In genomic region chr4:76692761-76693160, GRCh38 we compare ENCODE assay signal across 11 cellular contexts.
"Had no signal": no experiment of that assay in that cellular context is flagged by ENCODE, and none has a peak within 500 bp of the region (broad histone marks: within the 10 kb centered on the region; RNA-seq: fewer than 3 reads in every experiment).

No MANE protein-coding gene starts in this region.

- H3K4me3 Mint-ChIP-seq: activated naive CD4-positive, alpha-beta T cell treated with anti-CD3 and anti-CD28 coated beads for 36 hours; activated naive CD8-positive, alpha-beta T cell treated with anti-CD3 and anti-CD28 coated beads, Interleukin-2, amount 50 U/mL, for 24 hours; activated T-helper 17 cell treated with anti-CD3 and anti-CD28 coated beads, Interleukin-2, amount 50 U/mL, for 72 hours had no signal

- H3K9me3 Mint-ChIP-seq: activated naive CD4-positive, alpha-beta T cell treated with anti-CD3 and anti-CD28 coated beads for 36 hours; activated naive CD8-positive, alpha-beta T cell treated with anti-CD3 and anti-CD28 coated beads, Interleukin-2, amount 50 U/mL, for 24 hours; activated T-helper 17 cell treated with anti-CD3 and anti-CD28 coated beads, Interleukin-2, amount 50 U/mL, for 72 hours had no signal

- H3K36me3 ChIP-seq: cardiac muscle cell, uterus had no signal

- DNase-seq: activated CD4-positive, alpha-beta T cell treated with anti-CD3 and anti-CD28 coated beads, Interleukin-2, amount 50 U/mL, for 1 hour; activated naive CD4-positive, alpha-beta T cell treated with anti-CD3 and anti-CD28 coated beads for 36 hours; activated naive CD8-positive, alpha-beta T cell treated with anti-CD3 and anti-CD28 coated beads, Interleukin-2, amount 50 U/mL, for 24 hours; dorsolateral prefrontal cortex; hypothalamus; stimulated activated CD4-positive, alpha-beta T cell treated with anti-CD3 and anti-CD28 coated beads, Interleukin-12 subunit alpha, Interleukin-12 subunit beta, amount 100 ng/mL, for 4 hours; stimulated activated CD4-positive, alpha-beta T cell treated with anti-CD3 and anti-CD28 coated beads, Interleukin-2, amount 100 ng/mL, for 24 hours; uterus had no signal

- H3K9ac ChIP-seq: parathyroid adenoma had no signal

- H3K9me3 ChIP-seq: uterus had no signal

- H3K4me1 ChIP-seq: uterus had no signal

- H2AFZ ChIP-seq: parathyroid adenoma had no signal

- ATAC-seq: activated naive CD8-positive, alpha-beta T cell treated with anti-CD3 and anti-CD28 coated beads, Interleukin-2, amount 50 U/mL, for 24 hours; activated T-helper 17 cell treated with anti-CD3 and anti-CD28 coated beads, Interleukin-2, amount 50 U/mL, for 72 hours had no signal

- H3K4me3 ChIP-seq: cardiac muscle cell, dorsolateral prefrontal cortex, uterus had no signal

- H3K27me3 ChIP-seq: cardiac muscle cell, uterus had no signal

- H3K27ac ChIP-seq: cardiac muscle cell, dorsolateral prefrontal cortex, parathyroid adenoma, uterus had no signal

- H3K27ac Mint-ChIP-seq: activated naive CD4-positive, alpha-beta T cell treated with anti-CD3 and anti-CD28 coated beads for 36 hours; activated naive CD8-positive, alpha-beta T cell treated with anti-CD3 and anti-CD28 coated beads, Interleukin-2, amount 50 U/mL, for 24 hours; activated T-helper 17 cell treated with anti-CD3 and anti-CD28 coated beads, Interleukin-2, amount 50 U/mL, for 72 hours had no signal
